ENCODE assay signal across 8 cellular contexts in genomic region chr18:51153659-51154371, GRCh38. TPM values are rescaled to one million over a fixed set of nuclear protein-coding genes. Genes with fewer than 3 reads are reported as not detected.
DNase-seq lines count a peak whose midpoint lies in the region; ATAC-seq and TF ChIP-seq lines count a peak whose summit lies in the region.

No MANE protein-coding gene starts in this region.

- no peaks in the 10 kb centered on the region for H3K9me3 Mint-ChIP-seq in activated naive CD8-positive, alpha-beta T cell treated with anti-CD3 and anti-CD28 coated beads for 36 hours
- H3K9me3 Mint-ChIP-seq in stimulated activated effector memory CD8-positive, alpha-beta T cell treated with anti-CD3 and anti-CD28 coated beads, Interleukin-12 subunit alpha, Interleukin-12 subunit beta, amount 100 ng/mL, for 72 hours: no peaks in the 10 kb centered on the region
- H3K9me3 Mint-ChIP-seq in Caco-2 (ENCODE audit: unreplicated experiment): no peaks in the 10 kb centered on the region

- peak overlapping the region; percentile 78 for H3K4me3 Mint-ChIP-seq in activated naive CD8-positive, alpha-beta T cell treated with anti-CD3 and anti-CD28 coated beads for 36 hours
- H3K4me3 Mint-ChIP-seq in stimulated activated effector memory CD8-positive, alpha-beta T cell treated with anti-CD3 and anti-CD28 coated beads, Interleukin-12 subunit alpha, Interleukin-12 subunit beta, amount 100 ng/mL, for 72 hours: peak overlapping the region; percentile 73
- no peak overlapping the region for H3K4me3 Mint-ChIP-seq in Caco-2 (ENCODE audit: unreplicated experiment)

- in situ Hi-C loops in GM13976 (cut with MboI; ENCODE audit: low sequenced_read_pairs, unreplicated experiment): no loop called here

- H3K79me2 ChIP-seq in OCI-LY1 (ENCODE audit: insufficient read depth, low read length): no peaks in the 10 kb centered on the region

- peak overlapping the region; percentile 80 for H3K9ac ChIP-seq in OCI-LY1 (ENCODE audit: low read length)

- H3K36me3 ChIP-seq in OCI-LY1 (ENCODE audit: insufficient read depth, low read length) (no peaks in the 10 kb centered on the region), Caco-2 (ENCODE audit: control insufficient read depth, insufficient read depth, low read length) (no peaks in the 10 kb centered on the region)

- H2AFZ ChIP-seq in OCI-LY1 (ENCODE audit: low read length): no peak overlapping the region

- peak overlapping the region; percentile 98 for H3K27ac Mint-ChIP-seq in activated naive CD8-positive, alpha-beta T cell treated with anti-CD3 and anti-CD28 coated beads for 36 hours
- peak overlapping the region; percentile 93 for H3K27ac Mint-ChIP-seq in stimulated activated effector memory CD8-positive, alpha-beta T cell treated with anti-CD3 and anti-CD28 coated beads, Interleukin-12 subunit alpha, Interleukin-12 subunit beta, amount 100 ng/mL, for 72 hours
- H3K27ac Mint-ChIP-seq in Caco-2 (ENCODE audit: unreplicated experiment): no peak overlapping the region

- H3K27me3 Mint-ChIP-seq in activated naive CD8-positive, alpha-beta T cell treated with anti-CD3 and anti-CD28 coated beads for 36 hours: no peaks in the 10 kb centered on the region
- no peaks in the 10 kb centered on the region for H3K27me3 Mint-ChIP-seq in Caco-2 (ENCODE audit: insufficient read depth, unreplicated experiment)

- intact Hi-C loops in Caco-2 (cut with micrococcal nuclease; ENCODE audit: unreplicated experiment): no loop called here

- H3K9me3 ChIP-seq in OCI-LY1 (ENCODE audit: low read length): no peaks in the 10 kb centered on the region
- no peaks in the 10 kb centered on the region for H3K9me3 ChIP-seq in Caco-2

- H3K27ac ChIP-seq in OCI-LY1 (ENCODE audit: low read depth, low read length, poor library complexity, severe bottlenecking): peak overlapping the region; percentile 99

- TF ChIP-seq CTCF in GM13976 (IDR thresholded peaks at IDR 0.05; ENCODE audit: borderline replicate concordance, control extremely low read depth, extremely low read depth, insufficient read depth, missing control alignments) (no peak), OCI-LY1 (IDR thresholded peaks at IDR 0.05; ENCODE audit: low read length) (no peak), Caco-2 (IDR thresholded peaks at IDR 0.05; ENCODE audit: insufficient read depth in 1 of 2, low read depth in 1 of 2, low read length in 1 of 2, severe bottlenecking in 1 of 2, unreplicated experiment in 1 of 2) (no peak)

- H3K4me1 ChIP-seq in OCI-LY1 (ENCODE audit: insufficient read depth, low read length, severe bottlenecking) (peaks cover 84% of the 10 kb centered on the region), Caco-2 (peaks cover 15% of the 10 kb centered on the region)

- POLR2A ChIA-PET in Caco-2 (lab: Charles Lee): no interaction called here

- H3K4me2 ChIP-seq in OCI-LY1 (ENCODE audit: low read length): peak overlapping the region; percentile 69

- H3K4me1 Mint-ChIP-seq in activated naive CD8-positive, alpha-beta T cell treated with anti-CD3 and anti-CD28 coated beads for 36 hours: peaks cover 54% of the 10 kb centered on the region
- peaks cover 37% of the 10 kb centered on the region for H3K4me1 Mint-ChIP-seq in stimulated activated effector memory CD8-positive, alpha-beta T cell treated with anti-CD3 and anti-CD28 coated beads, Interleukin-12 subunit alpha, Interleukin-12 subunit beta, amount 100 ng/mL, for 72 hours
- H3K4me1 Mint-ChIP-seq in Caco-2 (ENCODE audit: low read depth, unreplicated experiment): no peaks in the 10 kb centered on the region

- H3K4me3 ChIP-seq in OCI-LY1 (ENCODE audit: low read depth, low read length, poor library complexity, severe bottlenecking): peak overlapping the region; percentile 37
- H3K4me3 ChIP-seq in Caco-2 (ENCODE audit: low read depth, low read length): no peak overlapping the region

- H3K27me3 ChIP-seq in OCI-LY1 (ENCODE audit: insufficient read depth, low read length) (no peaks in the 10 kb centered on the region), Caco-2 (replicated peaks; ENCODE audit: control insufficient read depth, insufficient read depth, low read length) (no peaks in the 10 kb centered on the region)

- ATAC-seq in GM21825 (IDR thresholded peaks at IDR 0.05; ENCODE audit: unreplicated experiment): peak; percentile 76
- peak; percentile 60 for ATAC-seq in stimulated activated effector memory CD8-positive, alpha-beta T cell treated with anti-CD3 and anti-CD28 coated beads, Interleukin-12 subunit alpha, Interleukin-12 subunit beta, amount 100 ng/mL, for 72 hours

- peak; percentile 74 for DNase-seq in GM13976 (ENCODE audit: low spot score)
- DNase-seq in activated naive CD8-positive, alpha-beta T cell treated with anti-CD3 and anti-CD28 coated beads for 36 hours: peak; percentile 72
- DNase-seq in stimulated activated effector memory CD8-positive, alpha-beta T cell treated with anti-CD3 and anti-CD28 coated beads, Interleukin-12 subunit alpha, Interleukin-12 subunit beta, amount 100 ng/mL, for 72 hours (ENCODE audit: low spot score in 2 of 2): peak; percentile 41 to 69
- DNase-seq in DMS153 treated with DMSO at 0.1 percent for 48 hours (lab: John Stamatoyannopoulos, UW; ENCODE audit: unreplicated experiment): no peak
- no peak for DNase-seq in NCI-H1105 treated with DMSO at 0.1 percent for 48 hours (lab: John Stamatoyannopoulos, UW)
- no peak for DNase-seq in Caco-2

- H4K20me1 ChIP-seq in OCI-LY1 (ENCODE audit: insufficient read depth, low read length): no peaks in the 10 kb centered on the region

- H3K36me3 Mint-ChIP-seq in activated naive CD8-positive, alpha-beta T cell treated with anti-CD3 and anti-CD28 coated beads for 36 hours: peaks cover 6% of the 10 kb centered on the region
- H3K36me3 Mint-ChIP-seq in stimulated activated effector memory CD8-positive, alpha-beta T cell treated with anti-CD3 and anti-CD28 coated beads, Interleukin-12 subunit alpha, Interleukin-12 subunit beta, amount 100 ng/mL, for 72 hours: peaks cover 5% of the 10 kb centered on the region
- no peaks in the 10 kb centered on the region for H3K36me3 Mint-ChIP-seq in Caco-2 (ENCODE audit: insufficient read depth, unreplicated experiment)

- no peaks in the 10 kb centered on the region for H3K9me2 ChIP-seq in OCI-LY1 (ENCODE audit: low read depth, low read length)

- CTCF ChIA-PET in Caco-2 (lab: Charles Lee): no interaction called here

- H3F3A ChIP-seq in OCI-LY1 (ENCODE audit: insufficient read depth, low read length): peaks cover 16% of the 10 kb centered on the region

- BruUV-seq in Caco-2 (replicated peaks; lab: Mats Ljungman, UMichigan): no TSS peak

RNA-seq across cellular contexts. Expression of gene MEX3C, which starts 43.7 kb away (rescaled TPM):
- 10 to 100 TPM; 66.9 to 68.5 TPM for total RNA-seq in activated naive CD8-positive, alpha-beta T cell treated with anti-CD3 and anti-CD28 coated beads for 36 hours
- total RNA-seq in Caco-2 (2022): 44.8 and 47.0 TPM in 2 replicates

Comparison
In these comparisons a context has a peak if more than half of its experiments do, and no peak if none do; other contexts are left out.
1. DNase-seq: peak in GM13976 (single experiment), activated naive CD8-positive, alpha-beta T cell treated with anti-CD3 and anti-CD28 coated beads for 36 hours (single experiment) and stimulated activated effector memory CD8-positive, alpha-beta T cell treated with anti-CD3 and anti-CD28 coated beads, Interleukin-12 subunit alpha, Interleukin-12 subunit beta, amount 100 ng/mL, for 72 hours (2 of 2); none in DMS153 treated with DMSO at 0.1 percent for 48 hours (single experiment), NCI-H1105 treated with DMSO at 0.1 percent for 48 hours (single experiment) and Caco-2 (0 of 2).